ENCODE assay signal across 10 cellular contexts in genomic region chr19:13241321-13242104, GRCh38.
DNase-seq lines count a peak whose midpoint lies in the region; ATAC-seq, FAIRE-seq and TF ChIP-seq lines count a peak whose summit lies in the region.
"Had no signal": no experiment of that assay in that cellular context is flagged by ENCODE, and none has a peak within 500 bp of the region (broad histone marks: within the 10 kb centered on the region; RNA-seq: fewer than 3 reads in every experiment).

No MANE protein-coding gene starts in this region.

- H2AFZ ChIP-seq in H1 (ENCODE audit: low read length): no peak overlapping the region

- H2BK120ac ChIP-seq in H1 (replicated peaks; ENCODE audit: low read depth, low read length): no peak overlapping the region

- TF ChIP-seq POLR2A in H1 (IDR thresholded peaks at IDR 0.05; ENCODE audit: control extremely low read depth in 1 of 2, low read depth in 2 of 2, low read length in 2 of 2): no peak

- no peaks in the 10 kb centered on the region for H3K79me2 ChIP-seq in H1 (ENCODE audit: control insufficient read depth in 1 of 2, insufficient read depth in 2 of 2, low read length in 2 of 2)

- H3K4ac ChIP-seq in H1 (replicated peaks; ENCODE audit: insufficient read length, low read depth, low read length): no peak overlapping the region

- 86% methylated on average over 19 of the region's 22 CpGs; no CpG with 5 or more reads in 1 of the 2 experiments for WGBS in H1 (ENCODE audit: extremely low coverage in 1 of 2, insufficient coverage in 1 of 2, insufficient read length in 1 of 2, insufficient replicate concordance in 2 of 2, low coverage in 1 of 2, low lambda C conversion rate in 2 of 2, missing lambda C conversion rate in 1 of 2), 2 experiments

- H3K18ac ChIP-seq in H1 (ENCODE audit: extremely low read depth, low read length): no peak overlapping the region

- H2BK5ac ChIP-seq in H1 (ENCODE audit: low read depth, low read length): peak overlapping the region; percentile 55; the same call in 1 of the 2 replicates

- H3K4me2 ChIP-seq in H1 (ENCODE audit: insufficient read depth in 1 of 2, low read depth in 2 of 2, low read length in 2 of 2): no peak overlapping the region

- peaks cover 0 to 5% of the 10 kb centered on the region in 2 experiments for H4K20me1 ChIP-seq in H1 (replicated peaks in 1 of 2; ENCODE audit: control insufficient read depth in 1 of 2, insufficient read depth in 2 of 2, low read length in 2 of 2)

- H3K27ac ChIP-seq in H1 (ENCODE audit: low read depth, low read length): no peak overlapping the region
- H3K27ac ChIP-seq: cardiac muscle cell had no signal

- H3K36me3 ChIP-seq in H1 (ENCODE audit: control insufficient read depth in 2 of 4, insufficient read depth in 4 of 4, low read length in 3 of 4): no peaks in the 10 kb centered on the region; a peak in 1 of 8 replicates
- H3K36me3 ChIP-seq: cardiac muscle cell had no signal

- peaks cover 0 to 5% of the 10 kb centered on the region in 2 experiments; a peak in 1 of 4 replicates for H3K9me3 ChIP-seq in H1 (ENCODE audit: insufficient read depth in 2 of 2, low read depth in 1 of 2, low read length in 1 of 2)

- H3K56ac ChIP-seq in H1 (replicated peaks; ENCODE audit: insufficient read length, low read depth, low read length): no peak overlapping the region

- ATAC-seq in GM18517 (IDR thresholded peaks at IDR 0.05; ENCODE audit: unreplicated experiment): no peak

- H3K27me3 Mint-ChIP-seq in stimulated activated naive CD8-positive, alpha-beta T cell treated with anti-CD3 and anti-CD28 coated beads, Interleukin-15, Interleukin-2, amounts not matched to agents 100 ng/mL and 50 ng/mL, for 24 hours: no peaks in the 10 kb centered on the region

- H3K23me2 ChIP-seq in H1 (ENCODE audit: low read depth, low read length): peaks cover 3% of the 10 kb centered on the region; the same call in 1 of the 2 replicates

- H2BK12ac ChIP-seq in H1 (ENCODE audit: low read depth, low read length): 0 out of 2 replicates have a peak overlapping the region, but pooled peaks have one; percentile 18

- no peaks in the 10 kb centered on the region for H3K36me3 Mint-ChIP-seq in stimulated activated naive CD8-positive, alpha-beta T cell treated with anti-CD3 and anti-CD28 coated beads, Interleukin-15, Interleukin-2, amounts not matched to agents 100 ng/mL and 50 ng/mL, for 24 hours (ENCODE audit: low read depth)

- H2AK5ac ChIP-seq in H1 (ENCODE audit: low read depth, low read length): no peak overlapping the region

- no peak overlapping the region for H3K14ac ChIP-seq in H1 (ENCODE audit: insufficient read length)

- H3K4me1 ChIP-seq in H1 (replicated peaks in 1 of 4; ENCODE audit: control insufficient read depth in 3 of 4, insufficient read depth in 4 of 4, low read length in 3 of 4): peaks cover 0 to 7% (median 3%) of the 10 kb centered on the region in 4 experiments; a peak in 4 of 7 replicates

- H3K27ac Mint-ChIP-seq in stimulated activated naive CD8-positive, alpha-beta T cell treated with anti-CD3 and anti-CD28 coated beads, Interleukin-15, Interleukin-2, amounts not matched to agents 100 ng/mL and 50 ng/mL, for 24 hours: peak overlapping the region; percentile 83
- H3K27ac Mint-ChIP-seq: nephron progenitor cell had no signal

- no peak overlapping the region for H4K8ac ChIP-seq in H1 (ENCODE audit: extremely low read depth, insufficient read depth, low read length)

- no peak for FAIRE-seq in H1 (lab: Jason Lieb, UNC)

- peak; percentile 53 to 86 (median 74) for TF ChIP-seq CTCF in H1 (IDR thresholded peaks at IDR 0.05; ENCODE audit: control extremely low read depth in 1 of 3, insufficient read depth in 1 of 3, low read depth in 1 of 3, low read length in 3 of 3)

- no peak overlapping the region for H2BK20ac ChIP-seq in H1 (ENCODE audit: low read length)

- no peaks in the 10 kb centered on the region for H3K9me3 Mint-ChIP-seq in stimulated activated naive CD8-positive, alpha-beta T cell treated with anti-CD3 and anti-CD28 coated beads, Interleukin-15, Interleukin-2, amounts not matched to agents 100 ng/mL and 50 ng/mL, for 24 hours

- peak in 1 of 2 experiments; percentile 35; a peak in 2 of 4 replicates for TF ChIP-seq RAD21 in H1 (IDR thresholded peaks at IDR 0.05 in 1 of 2, conservative IDR thresholded peaks at IDR 0.05 in 1 of 2; ENCODE audit: low read depth in 2 of 2, low read length in 2 of 2)

- H3K79me1 ChIP-seq in H1 (ENCODE audit: low read depth, low read length): no peaks in the 10 kb centered on the region

- CTCF ChIA-PET in H1 (lab: Charles Lee; ENCODE audit: partially characterized antibody): interaction anchor here (0.8 to 1.4 kb wide), 5 partner anchors 9 to 31 kb away, joined by 3 to 5 read pairs (median 3); no protein-coding TSS in a partner anchor

- H3K27me3 ChIP-seq in H1 (replicated peaks in 1 of 4; ENCODE audit: control insufficient read depth in 3 of 4, extremely low read depth in 1 of 4, insufficient read depth in 3 of 4, low read length in 3 of 4): no peaks in the 10 kb centered on the region
- H3K27me3 ChIP-seq: cardiac muscle cell had no signal

- peak; percentile 26 to 36 for DNase-seq in stimulated activated CD4-positive, alpha-beta T cell treated with anti-CD3 and anti-CD28 coated beads, Interleukin-2, amount 100 ng/mL, for 24 hours
- no peak for DNase-seq in stimulated activated CD4-positive, alpha-beta T cell treated with anti-CD3 and anti-CD28 coated beads, Interleukin-2, amount 100 ng/mL, for 48 hours
- DNase-seq in RPMI8226: peak; percentile 82
- peak in 1 of 2 experiments; percentile 70 for DNase-seq in H1 (ENCODE audit: low read depth in 1 of 2, low spot score in 2 of 2)
- DNase-seq in 8988T: no peak
- DNase-seq in NCI-H345 (lab: John Stamatoyannopoulos, UW): no peak
- DNase-seq: nephron progenitor cell had no signal

- no peak overlapping the region for H3K23ac ChIP-seq in H1 (ENCODE audit: insufficient read length)

- no peak overlapping the region for H4K5ac ChIP-seq in H1 (ENCODE audit: insufficient read length, low read depth, low read length)

- POLR2A ChIA-PET in H1 (lab: Charles Lee; ENCODE audit: partially characterized antibody): interaction anchor here (0.8 kb wide), 1 partner anchor 78 kb away, joined by 4 read pairs; no protein-coding TSS in a partner anchor

- TF ChIP-seq EP300 in H1 (IDR thresholded peaks at IDR 0.05; ENCODE audit: borderline replicate concordance in 1 of 2, low read depth in 2 of 2, low read length in 2 of 2): no peak

- H4K91ac ChIP-seq in H1 (replicated peaks; ENCODE audit: insufficient read length, low read length): no peak overlapping the region

- peak overlapping the region; percentile 66 for H3K4me3 Mint-ChIP-seq in stimulated activated naive CD8-positive, alpha-beta T cell treated with anti-CD3 and anti-CD28 coated beads, Interleukin-15, Interleukin-2, amounts not matched to agents 100 ng/mL and 50 ng/mL, for 24 hours
- H3K4me3 Mint-ChIP-seq: nephron progenitor cell had no signal

- no peak overlapping the region for H3K9ac ChIP-seq in H1 (replicated peaks in 1 of 4; ENCODE audit: extremely low read depth in 1 of 4, low read depth in 3 of 4, low read length in 3 of 4)

- peaks cover 21% of the 10 kb centered on the region for H3K4me1 Mint-ChIP-seq in stimulated activated naive CD8-positive, alpha-beta T cell treated with anti-CD3 and anti-CD28 coated beads, Interleukin-15, Interleukin-2, amounts not matched to agents 100 ng/mL and 50 ng/mL, for 24 hours (ENCODE audit: low read depth)

- no peak overlapping the region for H2BK15ac ChIP-seq in H1 (ENCODE audit: low read length)

- H3K4me3 ChIP-seq in H1 (ENCODE audit: extremely low read depth in 1 of 4, insufficient read depth in 2 of 4, low read depth in 3 of 4, low read length in 4 of 4): no peak overlapping the region
- H3K4me3 ChIP-seq: cardiac muscle cell had no signal

TF ChIP-seq in H1, 55 proteins besides CTCF, POLR2A, EP300 and RAD21:
- 0 out of 2 replicates have a peak, but pooled peaks have one; percentile 27 for TF ChIP-seq FOSL1 (IDR thresholded peaks at IDR 0.05; ENCODE audit: insufficient read depth, low read depth, low read length)
- 0 out of 2 replicates have a peak, but pooled peaks have one; percentile 15 for TF ChIP-seq YY1 (IDR thresholded peaks at IDR 0.05; ENCODE audit: low read depth, low read length)
- TF ChIP-seq, protein P1, sequence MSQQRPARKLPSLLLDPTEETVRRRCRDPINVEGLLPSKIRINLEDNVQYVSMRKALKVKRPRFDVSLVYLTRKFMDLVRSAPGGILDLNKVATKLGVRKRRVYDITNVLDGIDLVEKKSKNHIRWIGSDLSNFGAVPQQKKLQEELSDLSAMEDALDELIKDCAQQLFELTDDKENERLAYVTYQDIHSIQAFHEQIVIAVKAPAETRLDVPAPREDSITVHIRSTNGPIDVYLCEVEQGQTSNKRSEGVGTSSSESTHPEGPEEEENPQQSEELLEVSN (IDR thresholded peaks at IDR 0.05): 0 out of 2 replicates have a peak, but pooled peaks have one; percentile 25
- TF ChIP-seq POLR2AphosphoS5 (IDR thresholded peaks at IDR 0.05; ENCODE audit: low read depth, low read length): no peak
- TF ChIP-seq, protein P2, sequence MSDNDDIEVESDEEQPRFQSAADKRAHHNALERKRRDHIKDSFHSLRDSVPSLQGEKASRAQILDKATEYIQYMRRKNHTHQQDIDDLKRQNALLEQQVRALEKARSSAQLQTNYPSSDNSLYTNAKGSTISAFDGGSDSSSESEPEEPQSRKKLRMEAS (IDR thresholded peaks at IDR 0.05): 0 out of 2 replicates have a peak, but pooled peaks have one; percentile 47

Comparison
In these comparisons a context has a peak if more than half of its experiments do, and no peak if none do; other contexts are left out.
1. DNase-seq: peak in stimulated activated CD4-positive, alpha-beta T cell treated with anti-CD3 and anti-CD28 coated beads, Interleukin-2, amount 100 ng/mL, for 24 hours (2 of 2) and RPMI8226 (single experiment); none in stimulated activated CD4-positive, alpha-beta T cell treated with anti-CD3 and anti-CD28 coated beads, Interleukin-2, amount 100 ng/mL, for 48 hours (0 of 2), 8988T (single experiment) and NCI-H345 (single experiment).